30 cellular contexts compared by ENCODE assay signal in genomic region chr12:24431872-24432271, GRCh38.
"Had no signal": no experiment of that assay in that cellular context is flagged by ENCODE, and none has a peak within 500 bp of the region (broad histone marks: within the 10 kb centered on the region; RNA-seq: fewer than 3 reads in every experiment).

No MANE protein-coding gene starts in this region.

- H3K4me1 ChIP-seq: ascending aorta had no signal

- H3K27me3 ChIP-seq: ascending aorta, cardiac muscle cell had no signal

- H3K36me3 ChIP-seq: ascending aorta, cardiac muscle cell had no signal

- H3K4me3 ChIP-seq: ascending aorta, cardiac muscle cell had no signal

- DNase-seq: activated CD4-positive, alpha-beta memory T cell treated with anti-CD3 and anti-CD28 coated beads, Interleukin-2, amount 10 ng/mL, durations not matched to agents 7 days and 5 days; activated CD4-positive, alpha-beta T cell treated with anti-CD3 and anti-CD28 coated beads for 1 hour; activated CD4-positive, alpha-beta T cell treated with anti-CD3 and anti-CD28 coated beads for 36 hours; activated CD4-positive, alpha-beta T cell treated with anti-CD3 and anti-CD28 coated beads for 48 hours; activated CD4-positive, alpha-beta T cell treated with anti-CD3 and anti-CD28 coated beads, Interleukin-2, amount 10 ng/mL, durations not matched to agents 7 days and 5 days; activated CD4-positive, alpha-beta T cell treated with anti-CD3 and anti-CD28 coated beads, Interleukin-2, amount 50 U/mL, for 48 hours; activated CD4-positive, CD25-positive, alpha-beta regulatory T cell; activated CD8-positive, alpha-beta memory T cell treated with anti-CD3 and anti-CD28 coated beads for 24 hours; activated CD8-positive, alpha-beta memory T cell treated with anti-CD3 and anti-CD28 coated beads, Interleukin-2, amount 10 ng/mL, durations not matched to agents 7 days and 5 days; activated CD8-positive, alpha-beta memory T cell treated with anti-CD3 and anti-CD28 coated beads, Interleukin-2, amount 50 U/mL, for 48 hours; activated CD8-positive, alpha-beta T cell treated with anti-CD3 and anti-CD28 coated beads, Interleukin-2, amount 10 ng/mL, durations not matched to agents 7 days and 5 days; activated effector memory CD4-positive, alpha-beta T cell treated with Interleukin-2 at 50 U/mL for 16 hours; activated gamma-delta T cell; activated naive CD4-positive, alpha-beta T cell treated with anti-CD3 and anti-CD28 coated beads, Interleukin-2, amount 10 ng/mL, durations not matched to agents 7 days and 5 days; activated naive CD4-positive, alpha-beta T cell treated with Interleukin-2 at 50 U/mL for 16 hours; activated naive CD8-positive, alpha-beta T cell treated with anti-CD3 and anti-CD28 coated beads, Interleukin-2, amount 10 ng/mL, durations not matched to agents 7 days and 5 days; activated naive CD8-positive, alpha-beta T cell treated with anti-CD3 and anti-CD28 coated beads, Interleukin-2, amount 50 U/mL, for 24 hours; activated T-cell treated with anti-CD3 and anti-CD28 coated beads, Interleukin-2, amount 50 U/mL, for 24 hours; activated T-cell treated with anti-CD3 and anti-CD28 coated beads, Interleukin-2, amount 50 U/mL, for 48 hours; amygdala; anterior cingulate cortex; caudate nucleus; cerebellar nuclear complex; T-cell; T-helper 17 cell had no signal

- FAIRE-seq: bronchial epithelial cell, TTC549 had no signal

- H3K27ac ChIP-seq: ascending aorta, cardiac muscle cell, VCaP had no signal

- H3K9me3 ChIP-seq: ascending aorta had no signal
